Comparison of ENCODE assay signal across 13 cellular contexts in the genomic region with DNA sequence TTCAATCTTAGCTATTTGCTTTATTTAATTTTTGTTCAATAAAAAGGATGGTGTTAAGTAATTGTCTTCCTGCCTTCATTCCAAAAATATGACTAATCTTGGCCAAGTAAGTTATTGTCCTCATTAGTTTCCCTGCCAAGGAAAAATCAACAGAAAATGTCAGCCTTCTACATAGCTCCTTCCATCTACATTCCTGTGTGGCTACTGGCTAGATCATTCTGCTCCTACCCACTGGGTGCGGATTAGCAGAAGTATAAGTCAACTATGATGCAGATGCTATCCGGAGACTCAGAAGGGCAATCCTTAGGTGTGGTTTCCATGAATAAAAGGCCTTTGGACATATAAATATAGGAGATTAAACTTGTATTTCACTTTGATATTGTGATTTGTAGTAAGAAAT.
DNase-seq lines count a peak whose midpoint lies in the region; ATAC-seq and TF ChIP-seq lines count a peak whose summit lies in the region.
"Had no signal": no experiment of that assay in that cellular context is flagged by ENCODE, and none has a peak within 500 bp of the region (broad histone marks: within the 10 kb centered on the region; RNA-seq: fewer than 3 reads in every experiment).

No MANE protein-coding gene starts in this region.

- H3K27me3 Mint-ChIP-seq in GM23338 (ENCODE audit: insufficient read depth, low read depth, poor library complexity) = no peaks in the 10 kb centered on the region

- H3K36me3 Mint-ChIP-seq in GM23338 (ENCODE audit: low read depth) = peaks cover 31% of the 10 kb centered on the region

- H3K79me2 ChIP-seq in GM23338 (replicated peaks; ENCODE audit: insufficient read depth) = no peaks in the 10 kb centered on the region
- peaks cover 12% of the 10 kb centered on the region for H3K79me2 ChIP-seq in osteoblast (ENCODE audit: insufficient read depth, low read length)

- H3K9me3 ChIP-seq in RWPE2 (ENCODE audit: severe bottlenecking) = no peaks in the 10 kb centered on the region
- H3K9me3 ChIP-seq in osteoblast (ENCODE audit: low read depth, low read length) = no peaks in the 10 kb centered on the region
- H3K9me3 ChIP-seq: ascending aorta had no signal

- H3F3A ChIP-seq in GM23338 (replicated peaks; ENCODE audit: low read depth) = no peaks in the 10 kb centered on the region

- DNase-seq in GM23338 (ENCODE audit: low spot score) (no peak), RWPE2 (ENCODE audit: low spot score) (no peak), fibroblast of mammary gland (ENCODE audit: low read depth) (peak; percentile 81), osteoblast (ENCODE audit: insufficient read length, low spot score, missing footprints) (peak; percentile 93), GOT3 (lab: John Stamatoyannopoulos, UW) (no peak), NCI-H748 treated with DMSO at 0.1 percent for 48 hours (lab: John Stamatoyannopoulos, UW) (no peak), DMS114 treated with DMSO at 0.1 percent for 48 hours (lab: John Stamatoyannopoulos, UW; ENCODE audit: unreplicated experiment) (no peak)
- DNase-seq: foreskin melanocyte, midbrain, NCI-H2171, RPMI8226 had no signal

- H3K4me2 ChIP-seq in GM23338 = no peak overlapping the region
- H3K4me2 ChIP-seq in osteoblast (ENCODE audit: insufficient read depth, low read length) = peak overlapping the region; percentile 31

- H3K4me3 ChIP-seq in GM23338 (no peak overlapping the region), RWPE2 (ENCODE audit: severe bottlenecking) (no peak overlapping the region), fibroblast of mammary gland (ENCODE audit: control insufficient read depth, low read depth, low read length) (no peak overlapping the region), osteoblast (ENCODE audit: insufficient read depth, low read length) (no peak overlapping the region)
- H3K4me3 ChIP-seq: ascending aorta had no signal

- no peaks in the 10 kb centered on the region; the same call in 1 of the 2 replicates for H3K9me2 ChIP-seq in GM23338 (ENCODE audit: insufficient read depth)

- no peak overlapping the region for H3K27ac ChIP-seq in GM23338 (ENCODE audit: low read depth)
- peak overlapping the region; percentile 72 for H3K27ac ChIP-seq in RWPE2 (ENCODE audit: poor library complexity, severe bottlenecking)
- H3K27ac ChIP-seq in osteoblast (ENCODE audit: low read depth, low read length) = peak overlapping the region; percentile 37
- H3K27ac ChIP-seq: ascending aorta had no signal

- no peak overlapping the region for H3K4me3 Mint-ChIP-seq in GM23338

- H3K4me1 Mint-ChIP-seq in GM23338 = peaks cover 13% of the 10 kb centered on the region

- TF ChIP-seq CTCF in GM23338 (conservative IDR thresholded peaks at IDR 0.05; ENCODE audit: low read depth in 2 of 2) = no peak
- TF ChIP-seq CTCF in RWPE2 (IDR thresholded peaks at IDR 0.05; ENCODE audit: poor library complexity, severe bottlenecking) = no peak
- no peak for TF ChIP-seq CTCF in fibroblast of mammary gland (conservative IDR thresholded peaks at IDR 0.05; ENCODE audit: control insufficient read depth, insufficient read depth, low read depth, low read length)
- TF ChIP-seq CTCF in osteoblast (IDR thresholded peaks at IDR 0.05; ENCODE audit: extremely low read depth, low read depth, low read length) = no peak

- H2AFZ ChIP-seq in GM23338 (no peak overlapping the region), osteoblast (ENCODE audit: low read length) (no peak overlapping the region)

- H3K4me1 ChIP-seq in GM23338 (ENCODE audit: insufficient read depth) = 0 out of 2 replicates have a peak, but pooled peaks cover 11% of the 10 kb centered on the region
- H3K4me1 ChIP-seq in RWPE2 (ENCODE audit: insufficient read depth, poor library complexity, severe bottlenecking) = peaks cover 23% of the 10 kb centered on the region
- H3K4me1 ChIP-seq in osteoblast (ENCODE audit: insufficient read depth, low read length) = peaks cover 12% of the 10 kb centered on the region

- H4K20me1 ChIP-seq in GM23338 (replicated peaks; ENCODE audit: insufficient read depth) (no peaks in the 10 kb centered on the region), osteoblast (ENCODE audit: insufficient read depth, low read length) (no peaks in the 10 kb centered on the region)

- H3K27ac Mint-ChIP-seq in GM23338 = no peak overlapping the region

- H3K36me3 ChIP-seq in GM23338 (ENCODE audit: insufficient read depth) (no peaks in the 10 kb centered on the region), RWPE2 (ENCODE audit: low read depth) (no peaks in the 10 kb centered on the region; the same call in 1 of the 2 replicates), osteoblast (ENCODE audit: insufficient read depth, low read length) (no peaks in the 10 kb centered on the region)
- H3K36me3 ChIP-seq: ascending aorta had no signal

- ATAC-seq in GM23338 (peak; percentile 60), RWPE2 (ENCODE audit: low read depth) (peak; percentile 99), GM19035 (IDR thresholded peaks at IDR 0.05; ENCODE audit: unreplicated experiment) (no peak)

- H3K27me3 ChIP-seq in GM23338 (ENCODE audit: insufficient read depth) = no peaks in the 10 kb centered on the region
- H3K27me3 ChIP-seq in RWPE2 (ENCODE audit: insufficient read depth, poor library complexity, severe bottlenecking) = no peaks in the 10 kb centered on the region
- H3K27me3 ChIP-seq in osteoblast (ENCODE audit: insufficient read depth, low read length) = no peaks in the 10 kb centered on the region
- H3K27me3 ChIP-seq: ascending aorta had no signal

- H3K9me3 Mint-ChIP-seq in GM23338 = peaks cover 24% of the 10 kb centered on the region

TF ChIP-seq in GM23338, 12 proteins besides CTCF, POLR2A, EP300 and RAD21:
- TF ChIP-seq NANOG (IDR thresholded peaks at IDR 0.05; ENCODE audit: borderline replicate concordance) (no peak), POLR2AphosphoS5 (IDR thresholded peaks at IDR 0.05; ENCODE audit: low read depth) (no peak), ZNF114 (CRISPR knock-in tag; IDR thresholded peaks at IDR 0.05) (no peak), EZH2 (IDR thresholded peaks at IDR 0.05; ENCODE audit: low read depth, unreplicated experiment) (no peak), STAT1 (IDR thresholded peaks at IDR 0.05; ENCODE audit: unreplicated experiment) (no peak)
- TF ChIP-seq, protein P1, sequence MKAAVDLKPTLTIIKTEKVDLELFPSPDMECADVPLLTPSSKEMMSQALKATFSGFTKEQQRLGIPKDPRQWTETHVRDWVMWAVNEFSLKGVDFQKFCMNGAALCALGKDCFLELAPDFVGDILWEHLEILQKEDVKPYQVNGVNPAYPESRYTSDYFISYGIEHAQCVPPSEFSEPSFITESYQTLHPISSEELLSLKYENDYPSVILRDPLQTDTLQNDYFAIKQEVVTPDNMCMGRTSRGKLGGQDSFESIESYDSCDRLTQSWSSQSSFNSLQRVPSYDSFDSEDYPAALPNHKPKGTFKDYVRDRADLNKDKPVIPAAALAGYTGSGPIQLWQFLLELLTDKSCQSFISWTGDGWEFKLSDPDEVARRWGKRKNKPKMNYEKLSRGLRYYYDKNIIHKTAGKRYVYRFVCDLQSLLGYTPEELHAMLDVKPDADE (IDR thresholded peaks at IDR 0.05) = no peak

Comparison
In these comparisons a context has a peak if more than half of its experiments do, and no peak if none do; other contexts are left out.
1. DNase-seq: peak in fibroblast of mammary gland (single experiment) and osteoblast (single experiment); none in GM23338 (single experiment), RWPE2 (single experiment), GOT3 (single experiment), NCI-H748 treated with DMSO at 0.1 percent for 48 hours (single experiment) and DMS114 treated with DMSO at 0.1 percent for 48 hours (single experiment).